Comparison of ENCODE assay signal across 30 cellular contexts in genomic region chr20:32556312-32557184, GRCh38. TPM values are rescaled to one million over a fixed set of nuclear protein-coding genes. Genes with fewer than 3 reads are reported as not detected.
A peak's percentile ranks its signal among the peaks of the same experiment; 100 is the strongest.
DNase-seq lines count a peak whose midpoint lies in the region; ATAC-seq and TF ChIP-seq lines count a peak whose summit lies in the region.
"Had no signal": no experiment of that assay in that cellular context is flagged by ENCODE, and none has a peak within 500 bp of the region (broad histone marks: within the 10 kb centered on the region; RNA-seq: fewer than 3 reads in every experiment).

No MANE protein-coding gene starts in this region.

- no peak overlapping the region for H3K4me3 Mint-ChIP-seq in natural killer cell
- H3K4me3 Mint-ChIP-seq in natural killer cell treated with Interleukin-12 subunit alpha and Interleukin-12 subunit beta and Interleukin-15 and Interleukin-18, amount 100 ng/mL, for 72 hours = no peak overlapping the region
- peak overlapping the region; percentile 31 for H3K4me3 Mint-ChIP-seq in T-helper 17 cell
- peak overlapping the region in 2 of 5 donors; percentile 10 to 29 for H3K4me3 Mint-ChIP-seq in immature natural killer cell
- H3K4me3 Mint-ChIP-seq: activated naive CD4-positive, alpha-beta T cell treated with anti-CD3 and anti-CD28 coated beads for 36 hours had no signal

- peak overlapping the region; percentile 78 to 81 for H3K27ac Mint-ChIP-seq in natural killer cell
- H3K27ac Mint-ChIP-seq in natural killer cell treated with Interleukin-12 subunit alpha and Interleukin-12 subunit beta and Interleukin-15 and Interleukin-18, amount 100 ng/mL, for 72 hours = peak overlapping the region in 1 of 2 donors; percentile 92
- peak overlapping the region; percentile 93 for H3K27ac Mint-ChIP-seq in T-helper 17 cell
- peak overlapping the region; percentile 53 to 95 (median 78) for H3K27ac Mint-ChIP-seq in immature natural killer cell
- H3K27ac Mint-ChIP-seq: activated naive CD4-positive, alpha-beta T cell treated with anti-CD3 and anti-CD28 coated beads for 36 hours had no signal

- peaks cover 74 to 79% of the 10 kb centered on the region in 2 donors for H3K4me1 Mint-ChIP-seq in natural killer cell
- H3K4me1 Mint-ChIP-seq in natural killer cell treated with Interleukin-12 subunit alpha and Interleukin-12 subunit beta and Interleukin-15 and Interleukin-18, amount 100 ng/mL, for 72 hours (ENCODE audit: low read depth in 2 of 2) = peaks cover 43 to 68% of the 10 kb centered on the region in 2 donors
- H3K4me1 Mint-ChIP-seq in T-helper 17 cell = peaks cover 51% of the 10 kb centered on the region
- H3K4me1 Mint-ChIP-seq in immature natural killer cell = peaks cover 86 to 92% of the 10 kb centered on the region in 2 donors

- H3K36me3 Mint-ChIP-seq in natural killer cell (no peaks in the 10 kb centered on the region), T-helper 17 cell (ENCODE audit: low read depth) (no peaks in the 10 kb centered on the region), immature natural killer cell (peaks cover 0 to 4% (median 3%) of the 10 kb centered on the region in 3 donors)
- no peaks in the 10 kb centered on the region for H3K36me3 Mint-ChIP-seq in natural killer cell treated with Interleukin-12 subunit alpha and Interleukin-12 subunit beta and Interleukin-15 and Interleukin-18, amount 100 ng/mL, for 72 hours

- H3K4me3 ChIP-seq in testis = no peak overlapping the region
- no peak overlapping the region for H3K4me3 ChIP-seq in aorta (ENCODE audit: low read length in 2 of 2)
- H3K4me3 ChIP-seq: PC-9, psoas muscle, sigmoid colon, upper lobe of left lung had no signal

- 62 to 82% methylated on average over 16 to 20 of the region's 20 CpGs for WGBS in testis, 2 donors
- 94 to 96% methylated on average over 20 of the region's 20 CpGs for WGBS in aorta, 2 donors

- no peak for TF ChIP-seq POLR2A in testis (IDR thresholded peaks at IDR 0.05)

- ATAC-seq in natural killer cell (no peak), T-helper 17 cell (no peak), aorta (ENCODE audit: low FRiP score) (no peak)
- no peak for ATAC-seq in natural killer cell treated with Interleukin-12 subunit alpha and Interleukin-12 subunit beta and Interleukin-15 and Interleukin-18, amount 100 ng/mL, for 72 hours
- ATAC-seq: left colon, psoas muscle, Right ventricle myocardium inferior had no signal

- H3K9me3 Mint-ChIP-seq in natural killer cell (no peaks in the 10 kb centered on the region), immature natural killer cell (no peaks in the 10 kb centered on the region)
- no peaks in the 10 kb centered on the region for H3K9me3 Mint-ChIP-seq in natural killer cell treated with Interleukin-12 subunit alpha and Interleukin-12 subunit beta and Interleukin-15 and Interleukin-18, amount 100 ng/mL, for 72 hours
- H3K9me3 Mint-ChIP-seq: activated naive CD4-positive, alpha-beta T cell treated with anti-CD3 and anti-CD28 coated beads for 36 hours had no signal

- H3K27me3 Mint-ChIP-seq in natural killer cell (ENCODE audit: low read depth in 2 of 2) = no peaks in the 10 kb centered on the region
- H3K27me3 Mint-ChIP-seq in natural killer cell treated with Interleukin-12 subunit alpha and Interleukin-12 subunit beta and Interleukin-15 and Interleukin-18, amount 100 ng/mL, for 72 hours = no peaks in the 10 kb centered on the region
- no peaks in the 10 kb centered on the region for H3K27me3 Mint-ChIP-seq in T-helper 17 cell
- H3K27me3 Mint-ChIP-seq in immature natural killer cell (ENCODE audit: low read depth in 3 of 3) = peaks cover 6 to 14% (median 10%) of the 10 kb centered on the region in 3 donors

- no peak for TF ChIP-seq CTCF in natural killer cell (IDR thresholded peaks at IDR 0.05)
- TF ChIP-seq CTCF in testis (IDR thresholded peaks at IDR 0.05) = no peak

- H3K27me3 ChIP-seq in testis (no peaks in the 10 kb centered on the region), aorta (ENCODE audit: control insufficient read depth in 1 of 2, insufficient read depth in 2 of 2, low read length in 1 of 2) (no peaks in the 10 kb centered on the region)
- H3K27me3 ChIP-seq: sigmoid colon, upper lobe of left lung had no signal

- intact Hi-C loops in natural killer cell (cut with micrococcal nuclease) (no loop called here), testis (cut with DNase I; ENCODE audit: low total_unique reads) (no loop called here), aorta (cut with DNase I) (no loop called here)

- H3K4me1 ChIP-seq in testis (peaks cover 18% of the 10 kb centered on the region), aorta (ENCODE audit: control insufficient read depth in 1 of 2, insufficient read depth in 2 of 2, low read length in 2 of 2) (no peaks in the 10 kb centered on the region)
- H3K4me1 ChIP-seq: psoas muscle, sigmoid colon, upper lobe of left lung had no signal

- no peak overlapping the region for H3K27ac ChIP-seq in testis
- H3K27ac ChIP-seq in aorta (ENCODE audit: low read depth in 1 of 2, low read length in 2 of 2) = no peak overlapping the region
- H3K27ac ChIP-seq: epithelial cell of prostate, PC-9, psoas muscle, sigmoid colon, upper lobe of left lung had no signal

- H3K36me3 ChIP-seq in testis (ENCODE audit: low read depth, missing control alignments) = no peaks in the 10 kb centered on the region
- H3K36me3 ChIP-seq in aorta (ENCODE audit: control insufficient read depth in 1 of 2, insufficient read depth in 2 of 2, low read length in 1 of 2) = no peaks in the 10 kb centered on the region
- H3K36me3 ChIP-seq: sigmoid colon, upper lobe of left lung had no signal

- no peaks in the 10 kb centered on the region for H3K9me3 ChIP-seq in T-helper 17 cell (ENCODE audit: control insufficient read depth, low read length, poor library complexity, severe bottlenecking)
- H3K9me3 ChIP-seq in testis = no peaks in the 10 kb centered on the region
- no peaks in the 10 kb centered on the region for H3K9me3 ChIP-seq in aorta (ENCODE audit: control insufficient read depth, low read length)
- H3K9me3 ChIP-seq: psoas muscle, sigmoid colon, SK-N-SH, upper lobe of left lung had no signal

- no peak for DNase-seq in natural killer cell
- DNase-seq in natural killer cell treated with Interleukin-12 subunit alpha and Interleukin-12 subunit beta and Interleukin-15 and Interleukin-18, amount 100 ng/mL, for 72 hours (ENCODE audit: low spot score) = no peak
- DNase-seq in T-helper 17 cell = no peak
- no peak for DNase-seq in immature natural killer cell
- DNase-seq in testis = peak; percentile 49
- DNase-seq in activated gamma-delta T cell treated with Interleukin-2 at 50 U/mL for 16 hours = no peak
- DNase-seq in aorta = no peak
- DNase-seq: activated naive CD4-positive, alpha-beta T cell treated with anti-CD3 and anti-CD28 coated beads for 36 hours; activated T-cell treated with anti-CD3 and anti-CD28 coated beads, Interleukin-2, amount 50 U/mL, for 1 hour; anterior cingulate cortex; C1 segment of cervical spinal cord; DMS79 treated with DMSO at 0.1 percent for 48 hours; effector CD8-positive, alpha-beta T cell; GF-D8; hypothalamus; Kasumi-1; left colon; NCI-H1417 treated with DMSO at 0.1 percent for 48 hours; NCI-H2081; NCI-H526 treated with DMSO at 0.1 percent for 48 hours; nucleus accumbens; PC-9; sigmoid colon; SK-N-SH; stimulated activated CD4-positive, alpha-beta T cell treated with anti-CD3 and anti-CD28 coated beads, Interleukin-12 subunit alpha, Interleukin-12 subunit beta, amount 100 ng/mL, for 4 hours; stimulated activated CD4-positive, alpha-beta T cell treated with anti-CD3 and anti-CD28 coated beads, Interleukin-4, amount 100 ng/mL, for 24 hours; upper lobe of left lung had no signal

RNA-seq across cellular contexts. Expression of gene NOL4L, which starts 28.6 kb away (rescaled TPM):
- 100 to 1,000 TPM; 101 to 136 (median 114) TPM for total RNA-seq in natural killer cell
- 10 to 100 TPM; 20.0 to 20.1 TPM for total RNA-seq in natural killer cell treated with Interleukin-12 subunit alpha and Interleukin-12 subunit beta and Interleukin-15 and Interleukin-18, amount 100 ng/mL, for 72 hours
- total RNA-seq in T-helper 17 cell = 10 to 100 TPM; 60.9 to 62.9 TPM
- polyA plus RNA-seq in immature natural killer cell = 10 to 100 TPM in 1 of 3 donors, 1 to 10 TPM in 2; 4.1 to 17.2 (median 9.6) TPM
- total RNA-seq in testis = 100 to 1,000 TPM in 1 of 2 donors, 10 to 100 TPM in 1; 100.0 to 115 TPM
- polyA plus RNA-seq in testis (ENCODE audit: insufficient read depth, low read depth, low replicate concordance) = 129 TPM
- 10 to 100 TPM; 13.0 to 29.5 TPM for total RNA-seq in aorta
- 1 to 10 TPM; 2.3 to 3.0 TPM for polyA plus RNA-seq in aorta
